ENCODE assay signal across 1 cellular context in genomic region chr4:67332627-67333026, GRCh38.
TF ChIP-seq lines count a peak whose summit lies in the region.

No MANE protein-coding gene starts in this region.

TF ChIP-seq in HCT116, 20 proteins besides CTCF, POLR2A, EP300 and RAD21 (continued from another document):
- TF ChIP-seq REST (IDR thresholded peaks at IDR 0.05; ENCODE audit: low read depth) (no peak), MAX (IDR thresholded peaks at IDR 0.05) (no peak), EZH2 (IDR thresholded peaks at IDR 0.05) (no peak), POLR2AphosphoS5 (IDR thresholded peaks at IDR 0.05; ENCODE audit: low read depth, low read length) (no peak), YY1 (IDR thresholded peaks at IDR 0.05; ENCODE audit: extremely low read depth, insufficient replicate concordance, low read depth, low read length) (no peak)
